Comparison of ENCODE assay signal across 2 cellular contexts in the genomic region with DNA sequence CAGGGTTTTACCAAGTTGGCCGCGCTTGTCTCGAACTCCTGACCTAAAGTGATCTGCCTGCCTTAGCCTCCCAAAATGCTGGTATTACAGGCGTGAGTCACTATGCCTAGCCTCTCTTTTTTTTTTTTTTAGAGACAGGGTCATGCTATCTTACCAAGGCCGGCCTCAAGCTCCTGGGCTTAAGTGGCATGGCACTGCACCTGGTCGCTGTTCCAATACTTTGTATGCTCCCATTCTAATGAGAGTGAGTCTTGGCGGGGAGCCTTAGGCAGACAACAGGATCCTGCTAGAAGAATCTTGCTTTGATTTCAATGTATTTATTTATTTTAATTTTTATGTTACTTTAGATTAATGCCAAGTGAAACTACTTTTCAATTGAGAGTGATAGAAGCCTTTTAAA.
TF ChIP-seq lines count a peak whose summit lies in the region.

No MANE protein-coding gene starts in this region.

TF ChIP-seq in HCT116, 20 proteins besides CTCF, POLR2A, EP300 and RAD21:
- TF ChIP-seq YY1 (IDR thresholded peaks at IDR 0.05; ENCODE audit: extremely low read depth, insufficient replicate concordance, low read depth, low read length) (no peak), ZNF274 (IDR thresholded peaks at IDR 0.05; ENCODE audit: low read depth, low read length) (no peak), TCF7L2 (IDR thresholded peaks at IDR 0.05; ENCODE audit: borderline replicate concordance, extremely low read depth, insufficient read depth, insufficient read length) (no peak), EZH2phosphoT487 (IDR thresholded peaks at IDR 0.05; ENCODE audit: borderline replicate concordance) (no peak), POLR2AphosphoS5 (IDR thresholded peaks at IDR 0.05; ENCODE audit: low read depth, low read length) (no peak), ZFX (IDR thresholded peaks at IDR 0.05) (no peak), EZH2 (IDR thresholded peaks at IDR 0.05) (no peak), ELF1 (IDR thresholded peaks at IDR 0.05; ENCODE audit: borderline replicate concordance, low read depth) (no peak), JUND (IDR thresholded peaks at IDR 0.05) (no peak), SIN3A (IDR thresholded peaks at IDR 0.05; ENCODE audit: low read depth) (no peak), SP1 (IDR thresholded peaks at IDR 0.05; ENCODE audit: low read depth) (no peak), CBX3 (IDR thresholded peaks at IDR 0.05; ENCODE audit: low read depth) (no peak), CEBPB (IDR thresholded peaks at IDR 0.05; ENCODE audit: low read depth) (no peak), SRF (IDR thresholded peaks at IDR 0.05; ENCODE audit: low read depth) (no peak)
- TF ChIP-seq, protein P1, sequence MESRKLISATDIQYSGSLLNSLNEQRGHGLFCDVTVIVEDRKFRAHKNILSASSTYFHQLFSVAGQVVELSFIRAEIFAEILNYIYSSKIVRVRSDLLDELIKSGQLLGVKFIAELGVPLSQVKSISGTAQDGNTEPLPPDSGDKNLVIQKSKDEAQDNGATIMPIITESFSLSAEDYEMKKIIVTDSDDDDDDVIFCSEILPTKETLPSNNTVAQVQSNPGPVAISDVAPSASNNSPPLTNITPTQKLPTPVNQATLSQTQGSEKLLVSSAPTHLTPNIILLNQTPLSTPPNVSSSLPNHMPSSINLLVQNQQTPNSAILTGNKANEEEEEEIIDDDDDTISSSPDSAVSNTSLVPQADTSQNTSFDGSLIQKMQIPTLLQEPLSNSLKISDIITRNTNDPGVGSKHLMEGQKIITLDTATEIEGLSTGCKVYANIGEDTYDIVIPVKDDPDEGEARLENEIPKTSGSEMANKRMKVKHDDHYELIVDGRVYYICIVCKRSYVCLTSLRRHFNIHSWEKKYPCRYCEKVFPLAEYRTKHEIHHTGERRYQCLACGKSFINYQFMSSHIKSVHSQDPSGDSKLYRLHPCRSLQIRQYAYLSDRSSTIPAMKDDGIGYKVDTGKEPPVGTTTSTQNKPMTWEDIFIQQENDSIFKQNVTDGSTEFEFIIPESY (IDR thresholded peaks at IDR 0.05; ENCODE audit: extremely low read depth, insufficient replicate concordance, low read length), result no peak
- TF ChIP-seq, protein P2, sequence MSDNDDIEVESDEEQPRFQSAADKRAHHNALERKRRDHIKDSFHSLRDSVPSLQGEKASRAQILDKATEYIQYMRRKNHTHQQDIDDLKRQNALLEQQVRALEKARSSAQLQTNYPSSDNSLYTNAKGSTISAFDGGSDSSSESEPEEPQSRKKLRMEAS (IDR thresholded peaks at IDR 0.05), result no peak
- TF ChIP-seq, protein P3, sequence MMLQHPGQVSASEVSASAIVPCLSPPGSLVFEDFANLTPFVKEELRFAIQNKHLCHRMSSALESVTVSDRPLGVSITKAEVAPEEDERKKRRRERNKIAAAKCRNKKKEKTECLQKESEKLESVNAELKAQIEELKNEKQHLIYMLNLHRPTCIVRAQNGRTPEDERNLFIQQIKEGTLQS (IDR thresholded peaks at IDR 0.05), result no peak

TF ChIP-seq in H1, 55 proteins besides CTCF, POLR2A, EP300 and RAD21:
- TF ChIP-seq RNF2 (IDR thresholded peaks at IDR 0.05; ENCODE audit: borderline replicate concordance, low read depth, low read length, missing control alignments, poor library complexity, severe bottlenecking), result no peak
- no peak for TF ChIP-seq CBX8 (IDR thresholded peaks at IDR 0.05; ENCODE audit: borderline replicate concordance, low read depth, low read length)
- TF ChIP-seq GTF2F1 (IDR thresholded peaks at IDR 0.05; ENCODE audit: borderline replicate concordance, low read depth, low read length), result no peak
- TF ChIP-seq EZH2 (IDR thresholded peaks at IDR 0.05; ENCODE audit: low read depth, low read length, severe bottlenecking), result no peak
- no peak for TF ChIP-seq NRF1 (IDR thresholded peaks at IDR 0.05; ENCODE audit: low read depth, low read length)
- TF ChIP-seq CHD2 (IDR thresholded peaks at IDR 0.05; ENCODE audit: low read length), result no peak
- no peak for TF ChIP-seq YY1 (IDR thresholded peaks at IDR 0.05; ENCODE audit: low read depth, low read length)
- TF ChIP-seq CEBPB (IDR thresholded peaks at IDR 0.05; ENCODE audit: low read depth, low read length), result no peak
- TF ChIP-seq FOSL1 (IDR thresholded peaks at IDR 0.05; ENCODE audit: insufficient read depth, low read depth, low read length), result no peak
- TF ChIP-seq EGR1 (IDR thresholded peaks at IDR 0.05; ENCODE audit: borderline replicate concordance, low read depth, low read length), result no peak
- no peak for TF ChIP-seq SRF (IDR thresholded peaks at IDR 0.05; ENCODE audit: low read depth, low read length)
- no peak for TF ChIP-seq KDM4A (IDR thresholded peaks at IDR 0.05; ENCODE audit: low read depth, low read length, severe bottlenecking)
- TF ChIP-seq JUND (IDR thresholded peaks at IDR 0.05; ENCODE audit: low read length), result no peak
- TF ChIP-seq BACH1 (IDR thresholded peaks at IDR 0.05; ENCODE audit: low read length), result no peak
- TF ChIP-seq, protein P4, sequence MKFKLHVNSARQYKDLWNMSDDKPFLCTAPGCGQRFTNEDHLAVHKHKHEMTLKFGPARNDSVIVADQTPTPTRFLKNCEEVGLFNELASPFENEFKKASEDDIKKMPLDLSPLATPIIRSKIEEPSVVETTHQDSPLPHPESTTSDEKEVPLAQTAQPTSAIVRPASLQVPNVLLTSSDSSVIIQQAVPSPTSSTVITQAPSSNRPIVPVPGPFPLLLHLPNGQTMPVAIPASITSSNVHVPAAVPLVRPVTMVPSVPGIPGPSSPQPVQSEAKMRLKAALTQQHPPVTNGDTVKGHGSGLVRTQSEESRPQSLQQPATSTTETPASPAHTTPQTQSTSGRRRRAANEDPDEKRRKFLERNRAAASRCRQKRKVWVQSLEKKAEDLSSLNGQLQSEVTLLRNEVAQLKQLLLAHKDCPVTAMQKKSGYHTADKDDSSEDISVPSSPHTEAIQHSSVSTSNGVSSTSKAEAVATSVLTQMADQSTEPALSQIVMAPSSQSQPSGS (IDR thresholded peaks at IDR 0.05; ENCODE audit: low read length), result no peak
- no peak for TF ChIP-seq TAF7 (optimal IDR thresholded peaks at IDR 0.05; ENCODE audit: borderline replicate concordance, low read depth, low read length)
- no peak for TF ChIP-seq PHF8 (conservative IDR thresholded peaks at IDR 0.05; ENCODE audit: low read depth, low read length)
- TF ChIP-seq, protein P2 (IDR thresholded peaks at IDR 0.05), result no peak
TF ChIP-seq in H1: peak in this region for 0.
